9 cellular contexts compared by ENCODE assay signal in genomic region chr20:34301587-34302311, GRCh38. TPM values are rescaled to one million over a fixed set of nuclear protein-coding genes. Genes with fewer than 3 reads are reported as not detected.
DNase-seq lines count a peak whose midpoint lies in the region; ATAC-seq, FAIRE-seq and TF ChIP-seq lines count a peak whose summit lies in the region.
"Had no signal": no experiment of that assay in that cellular context is flagged by ENCODE, and none has a peak within 500 bp of the region (broad histone marks: within the 10 kb centered on the region; RNA-seq: fewer than 3 reads in every experiment).

No MANE protein-coding gene starts in this region.

- peak overlapping the region in 1 of 2 experiments; percentile 2 for H2BK12ac ChIP-seq in mesenchymal stem cell (ENCODE audit: low read length in 2 of 2)

- POLR2A ChIA-PET in A549 (lab: Yijun Ruan, JAX) = interaction anchor here (0.6 to 1.7 kb wide), 4 partner anchors 13 to 216 kb away, joined by 3 to 7 read pairs (median 4); partner anchors contain the start of gene ITCH

- peak overlapping the region in 1 of 2 experiments; percentile 22 for H3K4ac ChIP-seq in mesenchymal stem cell (ENCODE audit: low read depth in 1 of 2, low read length in 2 of 2)

- no peak for FAIRE-seq in A549 (lab: Jason Lieb, UNC)

- no peak overlapping the region for H3K14ac ChIP-seq in mesenchymal stem cell (ENCODE audit: low read length in 2 of 2)

- CTCF ChIA-PET in A549 (lab: Yijun Ruan, JAX) = interaction anchor here (1.1 to 4.2 kb wide), 4 partner anchors 10 to 221 kb away, joined by 3 to 35 read pairs (median 7); no protein-coding TSS in a partner anchor

- H3K4me3 ChIP-seq in A549 (peak overlapping the region; percentile 90), HFF-Myc (replicated peaks; ENCODE audit: low read depth, low read length) (peak overlapping the region; percentile 90), astrocyte of the cerebellum (ENCODE audit: low read depth, low read length) (peak overlapping the region; percentile 70), mesenchymal stem cell (ENCODE audit: insufficient read depth in 1 of 2, low read depth in 1 of 2, low read length in 2 of 2) (peak overlapping the region in 1 of 2 experiments; percentile 89)

- TF ChIP-seq RAD21 in A549 (conservative IDR thresholded peaks at IDR 0.05 in 1 of 2, IDR thresholded peaks at IDR 0.05 in 1 of 2) = no peak

- TF ChIP-seq CTCF in A549 (IDR thresholded peaks at IDR 0.05) (no peak), HFF-Myc (IDR thresholded peaks at IDR 0.05; ENCODE audit: low read depth, low read length, missing control alignments) (no peak), astrocyte of the cerebellum (IDR thresholded peaks at IDR 0.05; ENCODE audit: low read depth, low read length, missing control alignments) (no peak)

- TF ChIP-seq EP300 in A549 (IDR thresholded peaks at IDR 0.05) = no peak

- H2BK120ac ChIP-seq in mesenchymal stem cell (ENCODE audit: low read depth, low read length) = no peak overlapping the region

- H4K91ac ChIP-seq in mesenchymal stem cell (ENCODE audit: low read length) = no peak overlapping the region

- no peaks in the 10 kb centered on the region for H3K27me3 ChIP-seq in mesenchymal stem cell (ENCODE audit: control insufficient read depth in 1 of 2, insufficient read depth in 1 of 2, low read length in 2 of 2)

- peak overlapping the region in 1 of 2 experiments; percentile 30 for H3K18ac ChIP-seq in mesenchymal stem cell (ENCODE audit: low read depth in 1 of 2, low read length in 2 of 2)

- DNase-seq in A549 (ENCODE audit: low read depth in 1 of 2, low spot score in 1 of 2) (no peak), HFF-Myc (ENCODE audit: extremely low read depth, low read depth) (no peak), astrocyte of the cerebellum (ENCODE audit: low read depth) (no peak), mesenchymal stem cell (no peak), T1000 (lab: John Stamatoyannopoulos, UW) (no peak), NCI-H446 treated with DMSO at 0.1 percent for 48 hours (lab: John Stamatoyannopoulos, UW) (no peak), NCI-H345 treated with DMSO at 0.1 percent for 48 hours (lab: John Stamatoyannopoulos, UW; ENCODE audit: unreplicated experiment) (no peak), cortex of kidney (lab: John Stamatoyannopoulos, UW) (no peak)
- DNase-seq: NCI-H524 treated with DMSO at 0.1 percent for 48 hours had no signal

- H2AK5ac ChIP-seq in mesenchymal stem cell (ENCODE audit: low read length, severe bottlenecking) = peak overlapping the region; percentile 13

- H3K27ac ChIP-seq in A549 (peak overlapping the region; percentile 87 to 94), mesenchymal stem cell (ENCODE audit: low read length, poor library complexity, severe bottlenecking) (no peak overlapping the region)

- TF ChIP-seq POLR2A in A549 (IDR thresholded peaks at IDR 0.05; ENCODE audit: low read length) = no peak

- no peak overlapping the region for H3K23ac ChIP-seq in mesenchymal stem cell (ENCODE audit: low read length in 2 of 2)

- H3K9me3 ChIP-seq in A549 (no peaks in the 10 kb centered on the region), mesenchymal stem cell (ENCODE audit: control insufficient read depth, low read length) (no peaks in the 10 kb centered on the region)

- H3K4me1 ChIP-seq in A549 (peaks cover 42% of the 10 kb centered on the region), mesenchymal stem cell (ENCODE audit: control insufficient read depth, insufficient read depth, low read depth, low read length) (peaks cover 22% of the 10 kb centered on the region)

- no peak for ATAC-seq in A549

- peak overlapping the region; percentile 92 for H3K4me2 ChIP-seq in A549
- H3K4me2 ChIP-seq in mesenchymal stem cell (ENCODE audit: low read length, poor library complexity, severe bottlenecking) = peak overlapping the region; percentile 92

- H3K36me3 ChIP-seq in mesenchymal stem cell (ENCODE audit: control insufficient read depth in 1 of 2, insufficient read depth in 2 of 2, low read depth in 1 of 2, low read length in 2 of 2) = no peaks in the 10 kb centered on the region

- no peak overlapping the region for H2BK5ac ChIP-seq in mesenchymal stem cell (ENCODE audit: low read depth, low read length, poor library complexity, severe bottlenecking)

- peaks cover 10% of the 10 kb centered on the region for H3K79me1 ChIP-seq in mesenchymal stem cell (replicated peaks; ENCODE audit: low read length, poor library complexity, severe bottlenecking)

- H4K8ac ChIP-seq in mesenchymal stem cell (ENCODE audit: low read length) = no peak overlapping the region

- no peak overlapping the region for H2AFZ ChIP-seq in mesenchymal stem cell (ENCODE audit: low read depth, low read length)

- in situ Hi-C loops in astrocyte of the cerebellum (cut with HindIII; ENCODE audit: low sequenced_read_pairs) = no loop called here

- 75% methylated on average over 17 of the region's 17 CpGs for WGBS in A549 (ENCODE audit: missing lambda C conversion rate)
- 92% methylated on average over 14 of the region's 17 CpGs for WGBS in mesenchymal stem cell

- no peak overlapping the region for H2BK15ac ChIP-seq in mesenchymal stem cell (ENCODE audit: low read depth, poor library complexity, severe bottlenecking)

- peak overlapping the region; percentile 96 for H3K9ac ChIP-seq in mesenchymal stem cell (ENCODE audit: low read length)

TF ChIP-seq in A549, 52 proteins besides CTCF, POLR2A, EP300 and RAD21:
- TF ChIP-seq JUN (IDR thresholded peaks at IDR 0.05) = 0 out of 5 replicates have a peak, but pooled peaks of 1 of the 2 experiments have one; percentile 12
- TF ChIP-seq CEBPB (IDR thresholded peaks at IDR 0.05) = no peak
- TF ChIP-seq PBX3 (IDR thresholded peaks at IDR 0.05) = no peak
- TF ChIP-seq SREBF2 (IDR thresholded peaks at IDR 0.05) = no peak
- TF ChIP-seq HDAC2 (IDR thresholded peaks at IDR 0.05) = no peak
- no peak for TF ChIP-seq ZSCAN20 (CRISPR knock-in tag; IDR thresholded peaks at IDR 0.05)
- no peak for TF ChIP-seq REST (IDR thresholded peaks at IDR 0.05)
- no peak for TF ChIP-seq MAZ (IDR thresholded peaks at IDR 0.05; ENCODE audit: borderline replicate concordance, low read depth, low read length)
- peak; percentile 79; the same call in 1 of the 2 replicates for TF ChIP-seq ESRRA (IDR thresholded peaks at IDR 0.05; ENCODE audit: borderline replicate concordance, low read length)
- TF ChIP-seq HEYL (CRISPR knock-in tag; IDR thresholded peaks at IDR 0.05) = no peak
- no peak for TF ChIP-seq ATOH8 (CRISPR knock-in tag; IDR thresholded peaks at IDR 0.05; ENCODE audit: low read depth)

RNA-seq across cellular contexts. Expression of gene AHCY, which starts 1.4 kb away (rescaled TPM):
- polyA plus RNA-seq in A549 (2011; rRNA removed) (274 and 278 TPM in 2 replicates), A549 (2017; fragmentation: RNase III; extraction: RNeasy Plus Mini Kit Qiagen cat#74134 plus additional on column Dnase treatment) (282 to 314 TPM (median 290 TPM) in 3 replicates)
- 368 and 436 TPM in 2 replicates for polyA plus RNA-seq in A549 (2012; cell fraction: cytosol; rRNA removed)
- 473 and 534 TPM in 2 replicates for polyA plus RNA-seq in A549 (2012; cell fraction: nucleus; rRNA removed)
- 585 and 594 TPM in 2 replicates for polyA minus RNA-seq in A549 (2011; rRNA and poly(A)+ RNA removed)
- 99.0 TPM for polyA plus RNA-seq in mesenchymal stem cell (2013, experiment 1 of 2)
- 96.2 TPM for polyA plus RNA-seq in mesenchymal stem cell (2013, experiment 2 of 2)
